ENCODE assay signal across 12 cellular contexts in genomic region chr15:69045810-69046209, GRCh38. TPM values are rescaled to one million over a fixed set of nuclear protein-coding genes. Genes with fewer than 3 reads are reported as not detected.
DNase-seq lines count a peak whose midpoint lies in the region; ATAC-seq, FAIRE-seq and TF ChIP-seq lines count a peak whose summit lies in the region.
"Had no signal": no experiment of that assay in that cellular context is flagged by ENCODE, and none has a peak within 500 bp of the region (broad histone marks: within the 10 kb centered on the region; RNA-seq: fewer than 3 reads in every experiment).

No MANE protein-coding gene starts in this region.

- no peaks in the 10 kb centered on the region for H3K9me3 ChIP-seq in A549
- no peaks in the 10 kb centered on the region for H3K9me3 ChIP-seq in upper lobe of left lung
- H3K9me3 ChIP-seq: BLaER1 had no signal

- ATAC-seq in A549 (peak; percentile 67 to 89; a peak in 5 of 6 replicates), WTC11 (peak; percentile 65), upper lobe of left lung (ENCODE audit: low FRiP score in 2 of 2) (no peak)

- H3K27ac Mint-ChIP-seq in WTC11, result no peak overlapping the region
- no peak overlapping the region for H3K27ac Mint-ChIP-seq in activated CD4-positive, alpha-beta memory T cell treated with anti-CD3 and anti-CD28 coated beads, Interleukin-2, amount 10 ng/mL, durations not matched to agents 7 days and 5 days

- H3K27me3 Mint-ChIP-seq in WTC11 (ENCODE audit: low read depth), result peaks cover 8% of the 10 kb centered on the region
- peaks cover 4% of the 10 kb centered on the region for H3K27me3 Mint-ChIP-seq in activated CD4-positive, alpha-beta memory T cell treated with anti-CD3 and anti-CD28 coated beads, Interleukin-2, amount 10 ng/mL, durations not matched to agents 7 days and 5 days

- H3K4me3 ChIP-seq in A549, result no peak overlapping the region
- no peak overlapping the region for H3K4me3 ChIP-seq in upper lobe of left lung
- H3K4me3 ChIP-seq: BLaER1 had no signal

- DNase-seq in A549 (ENCODE audit: low read depth in 1 of 2, low spot score in 1 of 2) (peak in 1 of 2 experiments; percentile 58), HEK293T (ENCODE audit: extremely low spot score) (peak; percentile 46), WTC11 (ENCODE audit: low spot score) (peak; percentile 31), iPS-NIHi7 (ENCODE audit: extremely low spot score) (peak; percentile 25), upper lobe of left lung (no peak), NCI-H1417 treated with DMSO at 0.1 percent for 48 hours (lab: John Stamatoyannopoulos, UW) (no peak), T-helper 9 cell (no peak)
- no peak for DNase-seq in activated CD4-positive, alpha-beta memory T cell treated with anti-CD3 and anti-CD28 coated beads, Interleukin-2, amount 10 ng/mL, durations not matched to agents 7 days and 5 days
- DNase-seq: anterior cingulate cortex, NCI-H446 treated with DMSO at 0.1 percent for 48 hours, T-helper 1 cell had no signal

- no peaks in the 10 kb centered on the region for H3K36me3 ChIP-seq in upper lobe of left lung
- H3K36me3 ChIP-seq: BLaER1 had no signal

- H3K4me3 Mint-ChIP-seq in WTC11, result no peak overlapping the region
- H3K4me3 Mint-ChIP-seq in activated CD4-positive, alpha-beta memory T cell treated with anti-CD3 and anti-CD28 coated beads, Interleukin-2, amount 10 ng/mL, durations not matched to agents 7 days and 5 days, result no peak overlapping the region

- no peaks in the 10 kb centered on the region for H3K27me3 ChIP-seq in upper lobe of left lung
- H3K27me3 ChIP-seq: BLaER1 had no signal

- no peak for FAIRE-seq in A549 (lab: Jason Lieb, UNC)

- TF ChIP-seq POLR2A in A549 (IDR thresholded peaks at IDR 0.05; ENCODE audit: low read length) (no peak), upper lobe of left lung (IDR thresholded peaks at IDR 0.05) (no peak)

- CTCF ChIA-PET in A549 (lab: Yijun Ruan, JAX), result interaction anchor here (0.7 to 8.1 kb wide), 8 partner anchors 11 to 366 kb away, joined by 3 to 94 read pairs (median 12); no protein-coding TSS in a partner anchor
- CTCF ChIA-PET in HEK293T (lab: Yijun Ruan, JAX), result interaction anchor here (0.8 to 2.6 kb wide), 3 partner anchors 13 to 77 kb away, joined by 3 to 12 read pairs (median 4); no protein-coding TSS in a partner anchor
- CTCF ChIA-PET in WTC11 (lab: Charles Lee), result interaction anchor here (1.0 to 2.9 kb wide), 7 partner anchors 8 to 349 kb away, joined by 4 to 27 read pairs (median 5); no protein-coding TSS in a partner anchor
- CTCF ChIA-PET in activated CD4-positive, alpha-beta memory T cell treated with anti-CD3 and anti-CD28 coated beads, Interleukin-2, amount 10 ng/mL, durations not matched to agents 7 days and 5 days (lab: Charles Lee), result no interaction called here

- peak overlapping the region; percentile 35; the same call in 1 of the 3 replicates for H3K4me2 ChIP-seq in A549
- H3K4me2 ChIP-seq: BLaER1 had no signal

- peak overlapping the region in 1 of 2 experiments; percentile 65; a peak in 3 of 6 replicates for H3K27ac ChIP-seq in A549
- no peak overlapping the region for H3K27ac ChIP-seq in upper lobe of left lung
- H3K27ac ChIP-seq: BLaER1 had no signal

- POLR2A ChIA-PET in A549 (lab: Yijun Ruan, JAX) (no interaction called here), HEK293T (lab: Yijun Ruan, JAX) (interaction anchor here (1.4 kb wide), 1 partner anchor 421 kb away, joined by 3 read pairs; no protein-coding TSS in a partner anchor), WTC11 (lab: Charles Lee) (no interaction called here)
- POLR2A ChIA-PET in activated CD4-positive, alpha-beta memory T cell treated with anti-CD3 and anti-CD28 coated beads, Interleukin-2, amount 10 ng/mL, durations not matched to agents 7 days and 5 days (lab: Charles Lee), result interaction anchor here (0.9 kb wide), 1 partner anchor 8 kb away, joined by 4 read pairs; no protein-coding TSS in a partner anchor

- H3K4me1 ChIP-seq in A549, result peaks cover 24% of the 10 kb centered on the region
- no peaks in the 10 kb centered on the region for H3K4me1 ChIP-seq in upper lobe of left lung

- peaks cover 9% of the 10 kb centered on the region for H3K4me1 Mint-ChIP-seq in WTC11
- H3K4me1 Mint-ChIP-seq in activated CD4-positive, alpha-beta memory T cell treated with anti-CD3 and anti-CD28 coated beads, Interleukin-2, amount 10 ng/mL, durations not matched to agents 7 days and 5 days, result no peaks in the 10 kb centered on the region

- TF ChIP-seq CTCF in A549 (IDR thresholded peaks at IDR 0.05) (no peak), WTC11 (IDR thresholded peaks at IDR 0.05) (no peak), upper lobe of left lung (IDR thresholded peaks at IDR 0.05) (no peak)

- no peak for TF ChIP-seq RAD21 in A549 (conservative IDR thresholded peaks at IDR 0.05 in 1 of 2, IDR thresholded peaks at IDR 0.05 in 1 of 2)

- 62% methylated on average over 8 of the region's 8 CpGs for WGBS in A549 (ENCODE audit: missing lambda C conversion rate)
- 61 to 70% methylated on average over 6 to 8 of the region's 8 CpGs for WGBS in upper lobe of left lung, 2 donors

- TF ChIP-seq EP300 in A549 (IDR thresholded peaks at IDR 0.05), result no peak
- TF ChIP-seq EP300 in upper lobe of left lung (IDR thresholded peaks at IDR 0.05), result no peak

- H3K9me3 Mint-ChIP-seq in WTC11, result no peaks in the 10 kb centered on the region
- H3K9me3 Mint-ChIP-seq in activated CD4-positive, alpha-beta memory T cell treated with anti-CD3 and anti-CD28 coated beads, Interleukin-2, amount 10 ng/mL, durations not matched to agents 7 days and 5 days, result no peaks in the 10 kb centered on the region

- H3K36me3 Mint-ChIP-seq in WTC11, result no peaks in the 10 kb centered on the region
- H3K36me3 Mint-ChIP-seq in activated CD4-positive, alpha-beta memory T cell treated with anti-CD3 and anti-CD28 coated beads, Interleukin-2, amount 10 ng/mL, durations not matched to agents 7 days and 5 days (ENCODE audit: low read depth), result no peaks in the 10 kb centered on the region

TF ChIP-seq in A549, 52 proteins besides CTCF, POLR2A, EP300 and RAD21:
- TF ChIP-seq CEBPB (IDR thresholded peaks at IDR 0.05) (peak in 1 of 2 experiments; percentile 35; a peak in 1 of 4 replicates), E2F6 (IDR thresholded peaks at IDR 0.05; ENCODE audit: borderline replicate concordance, low read depth) (no peak)
TF ChIP-seq in A549: peak in this region for 1.

TF ChIP-seq in HEK293T, 16 proteins besides CTCF, POLR2A, EP300 and RAD21:
- TF ChIP-seq L3MBTL2 (conservative IDR thresholded peaks at IDR 0.05) (0 out of 2 replicates have a peak, but pooled peaks have one; percentile 59), FOXM1 (IDR thresholded peaks at IDR 0.05; ENCODE audit: borderline replicate concordance) (no peak)

TF ChIP-seq in WTC11, 78 proteins besides CTCF, POLR2A, EP300 and RAD21:
- TF ChIP-seq GABPB1 (CRISPR knock-in tag; IDR thresholded peaks at IDR 0.05), result no peak
TF ChIP-seq in WTC11: peak in this region for 0.

RNA-seq across cellular contexts. Expression of gene NOX5, which starts 31.3 kb away (rescaled TPM):
- polyA plus RNA-seq in A549 (2011; rRNA removed) (0.13 and 0.22 TPM in 2 replicates), A549 (2017; fragmentation: RNase III; extraction: RNeasy Plus Mini Kit Qiagen cat#74134 plus additional on column Dnase treatment) (0.17 to 0.25 TPM (median 0.19 TPM) in 3 replicates)
- 0.11 and 0.12 TPM in 2 replicates for polyA plus RNA-seq in A549 (2012; cell fraction: cytosol; rRNA removed)
- polyA plus RNA-seq in A549 (2012; cell fraction: nucleus; rRNA removed), result 0.35 and 0.51 TPM in 2 replicates
- 0.34 and 0.50 TPM in 2 replicates for polyA minus RNA-seq in A549 (2011; rRNA and poly(A)+ RNA removed)
- total RNA-seq in WTC11 (2021) (not detected in 3 replicates), upper lobe of left lung (1 to 10 TPM in 2 of 6 donors, under 1 TPM in 2, not detected in 2; 0.20 to 5.7 (median 1.4) TPM)
- total RNA-seq in activated CD4-positive, alpha-beta memory T cell treated with anti-CD3 and anti-CD28 coated beads, Interleukin-2, amount 10 ng/mL, durations not matched to agents 7 days and 5 days, result not detected

Comparison
In these comparisons a context has a peak if more than half of its experiments do, and no peak if none do; other contexts are left out.
1. ATAC-seq: peak in A549 (2 of 2) and WTC11 (single experiment); none in upper lobe of left lung (0 of 2).
2. DNase-seq: peak in HEK293T (single experiment), WTC11 (single experiment) and iPS-NIHi7 (single experiment); none in upper lobe of left lung (0 of 2), NCI-H1417 treated with DMSO at 0.1 percent for 48 hours (single experiment), T-helper 9 cell (single experiment) and activated CD4-positive, alpha-beta memory T cell treated with anti-CD3 and anti-CD28 coated beads, Interleukin-2, amount 10 ng/mL, durations not matched to agents 7 days and 5 days (single experiment).
3. POLR2A ChIA-PET loops: an anchor here in HEK293T (1.4 kb wide) and activated CD4-positive, alpha-beta memory T cell treated with anti-CD3 and anti-CD28 coated beads, Interleukin-2, amount 10 ng/mL, durations not matched to agents 7 days and 5 days (0.9 kb wide); none called in A549 and WTC11.